Comparison of ENCODE assay signal across 29 cellular contexts in the genomic region with DNA sequence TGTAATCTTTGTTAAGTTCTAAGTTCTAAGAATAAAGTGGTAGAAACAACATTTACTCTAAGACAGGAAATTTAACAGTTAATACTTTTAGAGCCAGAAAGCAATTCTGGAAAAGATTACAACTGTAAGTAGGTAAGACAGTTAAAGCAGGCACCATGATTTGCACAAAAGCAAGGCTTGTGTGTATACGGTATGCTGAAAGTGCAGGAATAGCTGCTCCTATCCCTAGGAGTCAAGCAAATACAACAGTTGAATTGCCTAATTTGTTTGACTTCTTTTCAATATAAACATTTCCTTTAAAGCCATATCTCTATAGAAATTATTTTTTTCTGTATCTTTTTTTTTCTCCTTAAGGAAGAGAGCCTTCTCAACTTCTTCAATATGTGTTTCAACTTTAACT.
"Had no signal": no experiment of that assay in that cellular context is flagged by ENCODE, and none has a peak within 500 bp of the region (broad histone marks: within the 10 kb centered on the region; RNA-seq: fewer than 3 reads in every experiment).

No MANE protein-coding gene starts in this region.

- H3K27me3 ChIP-seq: ascending aorta, cardiac muscle cell, SJCRH30 had no signal

- H3K4me3 ChIP-seq: ascending aorta, cardiac muscle cell, SJCRH30, SK-N-MC had no signal

- H3K36me3 ChIP-seq: ascending aorta, cardiac muscle cell, SJCRH30, WERI-Rb-1 had no signal

- H3K27ac ChIP-seq: ascending aorta, cardiac muscle cell, SJCRH30, SK-N-MC, WERI-Rb-1 had no signal

- H3K9me3 ChIP-seq: ascending aorta, SJCRH30 had no signal

- H3K4me1 ChIP-seq: ascending aorta, SJCRH30 had no signal

- DNase-seq: activated CD4-positive, alpha-beta memory T cell treated with anti-CD3 and anti-CD28 coated beads, Interleukin-2, amount 10 ng/mL, durations not matched to agents 7 days and 5 days; activated CD4-positive, alpha-beta T cell treated with anti-CD3 and anti-CD28 coated beads for 1 hour; activated CD4-positive, alpha-beta T cell treated with anti-CD3 and anti-CD28 coated beads for 48 hours; activated CD4-positive, CD25-positive, alpha-beta regulatory T cell; activated CD8-positive, alpha-beta memory T cell treated with anti-CD3 and anti-CD28 coated beads for 24 hours; activated CD8-positive, alpha-beta memory T cell treated with anti-CD3 and anti-CD28 coated beads, Interleukin-2, amount 10 ng/mL, durations not matched to agents 7 days and 5 days; activated CD8-positive, alpha-beta memory T cell treated with anti-CD3 and anti-CD28 coated beads, Interleukin-2, amount 50 U/mL, for 48 hours; activated effector memory CD4-positive, alpha-beta T cell treated with anti-CD3 and anti-CD28 coated beads, Interleukin-2, amount 50 U/mL, for 16 hours; activated naive CD4-positive, alpha-beta T cell treated with Interleukin-2 at 50 U/mL for 16 hours; activated naive CD8-positive, alpha-beta T cell treated with anti-CD3 and anti-CD28 coated beads, Interleukin-2, amount 10 ng/mL, durations not matched to agents 7 days and 5 days; activated T-cell treated with anti-CD3 and anti-CD28 coated beads, Interleukin-2, amount 50 U/mL, for 48 hours; amygdala; NCI-H1048; NCI-H1105 treated with DMSO at 0.1 percent for 48 hours; NCI-H1436; NCI-H187; NCI-H2029 treated with DMSO at 0.1 percent for 48 hours; NCI-H2107; NCI-H2171; NCI-H510A; NCI-H526; OCI-M1; Right ventricle myocardium superior; SJCRH30; T1000; WERI-Rb-1 had no signal

- ATAC-seq: activated CD8-positive, alpha-beta memory T cell treated with anti-CD3 and anti-CD28 coated beads, Interleukin-2, amount 10 ng/mL, durations not matched to agents 7 days and 5 days had no signal
